ENCODE assay signal across 9 cellular contexts in the genomic region with DNA sequence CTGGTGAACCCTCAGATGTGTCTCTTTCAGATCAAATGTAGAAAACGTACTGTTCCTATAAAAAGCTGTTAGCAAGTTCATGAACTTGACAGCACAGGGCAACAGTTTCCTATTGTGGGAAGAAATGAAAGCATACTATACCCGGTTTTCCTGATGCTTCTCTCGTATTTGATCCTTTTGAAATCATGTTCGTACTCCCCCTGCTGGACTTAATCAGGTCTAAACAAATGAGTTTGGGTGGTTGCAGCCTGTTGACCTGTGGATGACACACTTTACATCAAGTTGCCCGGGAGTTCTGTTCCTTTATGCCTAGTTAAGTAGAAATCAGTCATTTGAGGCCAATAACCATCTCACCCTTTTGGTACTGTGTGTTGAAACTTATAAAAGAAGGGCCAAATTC.
DNase-seq lines count a peak whose midpoint lies in the region; ATAC-seq, FAIRE-seq and TF ChIP-seq lines count a peak whose summit lies in the region.
"Had no signal": no experiment of that assay in that cellular context is flagged by ENCODE, and none has a peak within 500 bp of the region (broad histone marks: within the 10 kb centered on the region; RNA-seq: fewer than 3 reads in every experiment).

No MANE protein-coding gene starts in this region.

- no peak overlapping the region for H3K4me2 ChIP-seq in hepatocyte

- no peak overlapping the region for H3K4me3 ChIP-seq in hepatocyte

- H3K27ac Mint-ChIP-seq in activated CD8-positive, alpha-beta T cell treated with anti-CD3 and anti-CD28 coated beads for 36 hours: no peak overlapping the region
- H3K27ac Mint-ChIP-seq: brain had no signal

- FAIRE-seq in D721Med (lab: Jason Lieb, UNC): no peak

- no peak overlapping the region for H3K4me3 Mint-ChIP-seq in activated CD8-positive, alpha-beta T cell treated with anti-CD3 and anti-CD28 coated beads for 36 hours
- H3K4me3 Mint-ChIP-seq: brain had no signal

- TF ChIP-seq CTCF in D721Med (IDR thresholded peaks at IDR 0.05; ENCODE audit: insufficient read depth, missing control alignments) (peak; percentile 7), hepatocyte (IDR thresholded peaks at IDR 0.05; ENCODE audit: poor library complexity) (no peak)
- TF ChIP-seq CTCF in activated CD8-positive, alpha-beta T cell treated with anti-CD3 and anti-CD28 coated beads for 36 hours (IDR thresholded peaks at IDR 0.05): no peak

- intact Hi-C loops in activated CD8-positive, alpha-beta T cell treated with anti-CD3 and anti-CD28 coated beads for 36 hours (cut with micrococcal nuclease): no loop called here

- CTCF ChIA-PET in activated CD8-positive, alpha-beta T cell treated with anti-CD3 and anti-CD28 coated beads for 36 hours (lab: Charles Lee): no interaction called here

- no peak overlapping the region for H3K27ac ChIP-seq in hepatocyte

- H4K20me1 ChIP-seq in hepatocyte (ENCODE audit: insufficient read depth, poor library complexity, severe bottlenecking): no peaks in the 10 kb centered on the region

- H3K4me1 Mint-ChIP-seq in activated CD8-positive, alpha-beta T cell treated with anti-CD3 and anti-CD28 coated beads for 36 hours (ENCODE audit: low read depth): no peaks in the 10 kb centered on the region

- no peaks in the 10 kb centered on the region for H3K9me2 ChIP-seq in hepatocyte (replicated peaks; ENCODE audit: insufficient read depth)

- no peaks in the 10 kb centered on the region for H3K36me3 Mint-ChIP-seq in activated CD8-positive, alpha-beta T cell treated with anti-CD3 and anti-CD28 coated beads for 36 hours (ENCODE audit: low read depth)
- H3K36me3 Mint-ChIP-seq: brain had no signal

- no peaks in the 10 kb centered on the region for H3K36me3 ChIP-seq in hepatocyte (replicated peaks; ENCODE audit: insufficient read depth, low read depth)

- no peaks in the 10 kb centered on the region for H3K27me3 ChIP-seq in hepatocyte

- H3K9me3 Mint-ChIP-seq in activated CD8-positive, alpha-beta T cell treated with anti-CD3 and anti-CD28 coated beads for 36 hours: no peaks in the 10 kb centered on the region

- no peaks in the 10 kb centered on the region for H3K79me2 ChIP-seq in hepatocyte

- ATAC-seq in GM18498 (IDR thresholded peaks at IDR 0.05; ENCODE audit: unreplicated experiment): no peak
- ATAC-seq in activated CD8-positive, alpha-beta T cell treated with anti-CD3 and anti-CD28 coated beads for 36 hours: no peak

- DNase-seq in D721Med (ENCODE audit: insufficient read length, low spot score): no peak
- DNase-seq in HS-5 (ENCODE audit: low read depth): peak; percentile 65
- DNase-seq in SHP77 (lab: John Stamatoyannopoulos, UW): peak; percentile 32 to 43
- peak; percentile 11 for DNase-seq in hepatocyte (ENCODE audit: low spot score)
- DNase-seq in activated CD8-positive, alpha-beta T cell treated with anti-CD3 and anti-CD28 coated beads for 36 hours: no peak
- no peak for DNase-seq in islet precursor cell
- no peak for DNase-seq in NCI-H187 treated with DMSO at 0.1 percent for 48 hours (lab: John Stamatoyannopoulos, UW)

- 73% methylated on average over 5 of the region's 5 CpGs for WGBS in hepatocyte (ENCODE audit: low lambda C conversion rate, missing lambda C conversion rate)

- H3K27me3 Mint-ChIP-seq in activated CD8-positive, alpha-beta T cell treated with anti-CD3 and anti-CD28 coated beads for 36 hours: no peaks in the 10 kb centered on the region

- POLR2A ChIA-PET in activated CD8-positive, alpha-beta T cell treated with anti-CD3 and anti-CD28 coated beads for 36 hours (lab: Charles Lee): no interaction called here

- peaks cover 5% of the 10 kb centered on the region for H3K4me1 ChIP-seq in hepatocyte (ENCODE audit: insufficient read depth)

- H3K9me3 ChIP-seq in hepatocyte (ENCODE audit: low read depth): no peaks in the 10 kb centered on the region

- no peak overlapping the region for H2AFZ ChIP-seq in hepatocyte

Comparison
In these comparisons a context has a peak if more than half of its experiments do, and no peak if none do; other contexts are left out.
1. DNase-seq: peak in HS-5 (single experiment), SHP77 (2 of 2) and hepatocyte (single experiment); none in D721Med (single experiment), activated CD8-positive, alpha-beta T cell treated with anti-CD3 and anti-CD28 coated beads for 36 hours (single experiment), islet precursor cell (single experiment) and NCI-H187 treated with DMSO at 0.1 percent for 48 hours (single experiment).